In the genomic region with DNA sequence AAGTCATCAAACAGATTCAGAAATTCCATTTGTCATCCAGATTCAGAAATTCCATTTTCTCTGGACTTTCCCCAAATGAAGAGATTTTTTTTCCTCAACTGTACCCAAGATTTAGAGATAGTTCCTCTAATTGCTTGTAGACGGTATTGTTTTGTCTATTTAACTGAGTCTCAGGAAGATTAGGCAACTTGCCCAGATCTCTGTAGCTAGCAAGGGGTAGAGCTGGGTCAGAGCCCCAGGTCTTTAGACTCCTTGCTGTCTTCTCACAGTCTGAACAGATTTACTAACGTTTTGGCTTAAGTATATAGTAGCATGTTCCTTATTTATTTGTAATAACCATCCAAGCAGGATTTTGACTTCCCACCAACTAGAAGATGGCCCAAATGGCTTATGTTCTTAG, we compare ENCODE assay signal across 21 cellular contexts.
"Had no signal": no experiment of that assay in that cellular context is flagged by ENCODE, and none has a peak within 500 bp of the region (broad histone marks: within the 10 kb centered on the region; RNA-seq: fewer than 3 reads in every experiment).

No MANE protein-coding gene starts in this region.

- H3K9me3 Mint-ChIP-seq: activated CD4-positive, alpha-beta memory T cell treated with anti-CD3 and anti-CD28 coated beads, Interleukin-2, amount 10 ng/mL, durations not matched to agents 7 days and 5 days; activated CD4-positive, alpha-beta T cell treated with anti-CD3 and anti-CD28 coated beads, Interleukin-2, amount 10 ng/mL, durations not matched to agents 24 days and 14 days; activated naive CD8-positive, alpha-beta T cell treated with anti-CD3 and anti-CD28 coated beads, Interleukin-2, amount 50 U/mL, for 24 hours had no signal

- H3K9me3 ChIP-seq: right lobe of liver, transverse colon, vagina had no signal

- DNase-seq: activated CD4-positive, alpha-beta memory T cell treated with anti-CD3 and anti-CD28 coated beads, Interleukin-2, amount 10 ng/mL, durations not matched to agents 7 days and 5 days; activated CD4-positive, alpha-beta T cell treated with anti-CD3 and anti-CD28 coated beads, Interleukin-2, amount 10 ng/mL, durations not matched to agents 24 days and 14 days; activated CD8-positive, alpha-beta memory T cell treated with anti-CD3 and anti-CD28 coated beads, Interleukin-2, amount 10 ng/mL, durations not matched to agents 7 days and 5 days; activated gamma-delta T cell; activated naive CD4-positive, alpha-beta T cell treated with anti-CD3 and anti-CD28 coated beads, Interleukin-2, amount 50 U/mL, for 16 hours; activated naive CD8-positive, alpha-beta T cell treated with anti-CD3 and anti-CD28 coated beads, Interleukin-2, amount 50 U/mL, for 24 hours; activated T-cell treated with anti-CD3 and anti-CD28 coated beads for 4 hours; anterior cingulate cortex; caudate nucleus; effector memory CD4-positive, alpha-beta T cell; foreskin melanocyte; naive B cell; nucleus accumbens; right lobe of liver; stimulated activated CD4-positive, alpha-beta T cell treated with anti-CD3 and anti-CD28 coated beads, Interleukin-1b, Interleukin-23, amount 100 ng/mL, for 48 hours; transverse colon had no signal

- ATAC-seq: activated CD8-positive, alpha-beta memory T cell treated with anti-CD3 and anti-CD28 coated beads, Interleukin-2, amount 10 ng/mL, durations not matched to agents 7 days and 5 days; activated naive CD8-positive, alpha-beta T cell treated with anti-CD3 and anti-CD28 coated beads, Interleukin-2, amount 50 U/mL, for 24 hours; left lobe of liver had no signal

- H3K27me3 Mint-ChIP-seq: brain had no signal

- H3K27ac ChIP-seq: right lobe of liver, skin epidermis, transverse colon, vagina had no signal

- H3K27ac Mint-ChIP-seq: activated CD4-positive, alpha-beta memory T cell treated with anti-CD3 and anti-CD28 coated beads, Interleukin-2, amount 10 ng/mL, durations not matched to agents 7 days and 5 days; activated CD4-positive, alpha-beta T cell treated with anti-CD3 and anti-CD28 coated beads, Interleukin-2, amount 10 ng/mL, durations not matched to agents 24 days and 14 days; activated CD8-positive, alpha-beta memory T cell treated with anti-CD3 and anti-CD28 coated beads, Interleukin-2, amount 10 ng/mL, durations not matched to agents 7 days and 5 days; activated naive CD8-positive, alpha-beta T cell treated with anti-CD3 and anti-CD28 coated beads, Interleukin-2, amount 50 U/mL, for 24 hours; naive B cell had no signal

- H3K4me3 Mint-ChIP-seq: activated CD4-positive, alpha-beta memory T cell treated with anti-CD3 and anti-CD28 coated beads, Interleukin-2, amount 10 ng/mL, durations not matched to agents 7 days and 5 days; activated CD4-positive, alpha-beta T cell treated with anti-CD3 and anti-CD28 coated beads, Interleukin-2, amount 10 ng/mL, durations not matched to agents 24 days and 14 days; activated CD8-positive, alpha-beta memory T cell treated with anti-CD3 and anti-CD28 coated beads, Interleukin-2, amount 10 ng/mL, durations not matched to agents 7 days and 5 days; activated naive CD8-positive, alpha-beta T cell treated with anti-CD3 and anti-CD28 coated beads, Interleukin-2, amount 50 U/mL, for 24 hours; brain; naive B cell had no signal

- H3K4me1 Mint-ChIP-seq: activated CD4-positive, alpha-beta memory T cell treated with anti-CD3 and anti-CD28 coated beads, Interleukin-2, amount 10 ng/mL, durations not matched to agents 7 days and 5 days; activated CD8-positive, alpha-beta memory T cell treated with anti-CD3 and anti-CD28 coated beads, Interleukin-2, amount 10 ng/mL, durations not matched to agents 7 days and 5 days had no signal

- H3K4me3 ChIP-seq: lung, right lobe of liver, skin epidermis, transverse colon, vagina had no signal
